9 cellular contexts compared by ENCODE assay signal in genomic region chr14:50860478-50861086, GRCh38. TPM values are rescaled to one million over a fixed set of nuclear protein-coding genes. Genes with fewer than 3 reads are reported as not detected.
DNase-seq lines count a peak whose midpoint lies in the region; ATAC-seq and TF ChIP-seq lines count a peak whose summit lies in the region.
"Had no signal": no experiment of that assay in that cellular context is flagged by ENCODE, and none has a peak within 500 bp of the region (broad histone marks: within the 10 kb centered on the region; RNA-seq: fewer than 3 reads in every experiment).

No MANE protein-coding gene starts in this region.

- H3K36me3 Mint-ChIP-seq in Calu3 (ENCODE audit: insufficient read depth, unreplicated experiment) = peaks cover 7% of the 10 kb centered on the region

- DNase-seq in Calu3 (peak; percentile 84), NCI-H446 (lab: John Stamatoyannopoulos, UW) (peak; percentile 64 to 88), left colon (peak; percentile 72 to 86)
- peak; percentile 85 to 90 for DNase-seq in activated CD4-positive, alpha-beta T cell treated with anti-CD3 and anti-CD28 coated beads for 24 hours (ENCODE audit: low read depth in 2 of 2)
- peak; percentile 80 to 85 (median 83) for DNase-seq in stimulated activated CD4-positive, alpha-beta T cell treated with anti-CD3 and anti-CD28 coated beads, Interleukin-1b, Interleukin-23, amount 100 ng/mL, for 24 hours (ENCODE audit: low read depth in 4 of 4, low spot score in 1 of 4)

- CTCF ChIA-PET in Calu3 (lab: Charles Lee) = interaction anchor here (0.7 to 1.9 kb wide), 18 partner anchors 8 to 928 kb away, joined by 3 to 17 read pairs (median 4); partner anchors contain the start of genes NIN and PYGL

- peak; percentile 44 for ATAC-seq in HG03108 (IDR thresholded peaks at IDR 0.05; ENCODE audit: unreplicated experiment)
- peak; percentile 81 for ATAC-seq in left colon
- ATAC-seq in HG02798 (IDR thresholded peaks at IDR 0.05; ENCODE audit: poor library complexity, unreplicated experiment) = no peak

- no peaks in the 10 kb centered on the region for H3K9me3 Mint-ChIP-seq in Calu3 (ENCODE audit: low read depth, unreplicated experiment)

- H3K27me3 Mint-ChIP-seq in Calu3 (ENCODE audit: unreplicated experiment) = no peaks in the 10 kb centered on the region

- peak; percentile 55 for TF ChIP-seq CTCF in Calu3 (IDR thresholded peaks at IDR 0.05; ENCODE audit: unreplicated experiment)

- peak overlapping the region; percentile 90 for H3K27ac ChIP-seq in cingulate gyrus (ENCODE audit: low read depth, low read length)
- H3K27ac ChIP-seq: epithelial cell of prostate had no signal

- no TSS peak for BruUV-seq in Calu3 (replicated peaks; lab: Mats Ljungman, UMichigan)

- no peaks in the 10 kb centered on the region for H3K4me1 Mint-ChIP-seq in Calu3 (ENCODE audit: low read depth, unreplicated experiment)

- intact Hi-C loops in Calu3 (cut with micrococcal nuclease; ENCODE audit: unreplicated experiment) = loop anchor here (5.0 kb wide), 1 partner anchor 258 kb away; no protein-coding TSS in a partner anchor
- intact Hi-C loops in left colon (cut with DNase I, micrococcal nuclease) = no loop called here

- peak overlapping the region; percentile 67 for H3K4me3 Mint-ChIP-seq in Calu3 (ENCODE audit: low read depth, unreplicated experiment)

- H3K27ac Mint-ChIP-seq in Calu3 (ENCODE audit: unreplicated experiment) = no peak overlapping the region

RNA-seq across cellular contexts. Expression of gene ABHD12B, which starts 11.3 kb away (rescaled TPM):
- total RNA-seq in Calu3 (2022) (not detected in 2 replicates), left colon (10 to 100 TPM in 1 of 2 donors, 1 to 10 TPM in 1; 3.9 to 12.7 TPM)

RNA-seq across cellular contexts. Expression of gene NIN, which starts 29.6 kb away (rescaled TPM):
- total RNA-seq in Calu3 (2022) (19.1 and 26.6 TPM in 2 replicates), left colon (10 to 100 TPM; 21.0 to 24.7 TPM)
